ENCODE assay signal across 9 cellular contexts in the genomic region with DNA sequence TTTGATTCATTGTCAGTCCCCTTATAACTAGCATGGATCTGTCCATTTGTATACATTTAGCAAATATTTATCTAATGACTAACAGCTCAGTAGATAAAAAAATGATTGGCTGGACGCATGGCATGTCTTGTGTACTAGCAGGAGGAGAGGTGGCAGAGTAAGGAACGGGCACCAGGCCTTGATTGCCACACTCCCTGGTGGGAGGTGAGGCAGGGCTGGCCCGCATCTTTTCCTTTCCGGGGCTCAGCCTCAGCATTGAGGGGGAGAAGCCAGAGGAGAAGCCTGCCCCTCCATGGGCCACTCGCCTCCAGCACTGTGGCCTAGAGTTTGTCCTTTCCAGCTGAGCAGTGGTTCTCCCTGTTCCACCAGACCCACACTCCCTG.
DNase-seq lines count a peak whose midpoint lies in the region; ATAC-seq lines count a peak whose summit lies in the region.
"Had no signal": no experiment of that assay in that cellular context is flagged by ENCODE, and none has a peak within 500 bp of the region (broad histone marks: within the 10 kb centered on the region; RNA-seq: fewer than 3 reads in every experiment).

No MANE protein-coding gene starts in this region.

- DNase-seq in AG20443 (ENCODE audit: low spot score) (peak; percentile 33), NCI-H345 (lab: John Stamatoyannopoulos, UW) (peak; percentile 85), fibroblast of gingiva (ENCODE audit: low read depth) (peak; percentile 25), epidermal melanocyte (ENCODE audit: insufficient read length, low spot score) (no peak), NCI-H1048 (lab: John Stamatoyannopoulos, UW) (no peak), iPS-NIHi11 (ENCODE audit: low spot score) (no peak)
- DNase-seq in activated effector memory CD4-positive, alpha-beta T cell treated with Interleukin-2 at 50 U/mL for 16 hours, result no peak
- DNase-seq: DND-41 had no signal

- ATAC-seq in GM21515 (IDR thresholded peaks at IDR 0.05; ENCODE audit: unreplicated experiment), result peak; percentile 10

Comparison
In these comparisons a context has a peak if more than half of its experiments do, and no peak if none do; other contexts are left out.
1. DNase-seq: peak in AG20443 (single experiment), NCI-H345 (single experiment) and fibroblast of gingiva (single experiment); none in epidermal melanocyte (single experiment), NCI-H1048 (single experiment), iPS-NIHi11 (single experiment) and activated effector memory CD4-positive, alpha-beta T cell treated with Interleukin-2 at 50 U/mL for 16 hours (single experiment).